ENCODE assay signal across 8 cellular contexts in the genomic region with DNA sequence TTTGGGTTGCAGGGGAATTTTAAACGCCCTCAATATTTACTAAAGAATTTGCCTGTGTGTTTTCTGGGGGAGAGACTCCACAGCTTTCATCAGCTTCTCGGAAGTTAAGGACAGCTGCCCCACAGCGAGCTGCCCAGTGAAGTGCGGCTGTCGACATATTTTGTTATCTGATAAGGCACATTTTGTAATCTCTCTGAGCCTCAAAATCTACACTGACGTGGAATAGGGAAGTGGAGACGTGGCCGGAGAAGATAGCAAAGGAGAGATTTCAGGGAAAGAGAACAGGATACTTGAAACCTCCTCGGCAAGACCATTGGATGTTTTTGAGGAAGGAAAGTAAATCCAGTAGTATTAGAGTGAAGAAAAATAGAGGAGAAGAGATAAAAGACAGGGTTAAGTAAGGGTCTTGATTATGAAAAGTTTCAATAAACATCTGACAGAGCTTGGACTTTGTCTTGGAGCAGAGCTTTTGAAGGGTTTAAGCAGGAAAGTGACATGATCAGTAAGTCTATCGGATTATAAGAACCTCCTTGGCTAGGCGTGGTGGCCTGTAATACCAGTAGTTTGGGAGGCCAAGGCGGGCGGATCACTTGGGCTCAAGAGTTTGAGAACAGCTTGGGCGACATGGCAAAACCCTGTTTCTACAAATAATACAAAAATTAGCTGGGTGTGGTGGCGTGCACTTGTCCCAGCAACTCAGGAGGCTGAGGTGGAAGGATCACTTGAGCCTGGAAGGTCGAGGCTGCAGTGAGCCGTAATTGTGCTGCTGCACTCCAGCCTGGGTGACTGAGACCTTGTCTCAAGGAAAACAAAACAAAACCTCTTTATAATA. TPM values are rescaled to one million over a fixed set of nuclear protein-coding genes. Genes with fewer than 3 reads are reported as not detected.
A peak's percentile ranks its signal among the peaks of the same experiment; 100 is the strongest.
DNase-seq lines count a peak whose midpoint lies in the region; ATAC-seq and TF ChIP-seq lines count a peak whose summit lies in the region.

No MANE protein-coding gene starts in this region.

- peak; percentile 3 for ATAC-seq in HG02571 (IDR thresholded peaks at IDR 0.05; ENCODE audit: unreplicated experiment)

- no peaks in the 10 kb centered on the region for H3K27me3 Mint-ChIP-seq in brain

- H3K36me3 Mint-ChIP-seq in brain = no peaks in the 10 kb centered on the region

- no peak for TF ChIP-seq CTCF in GM12875 (IDR thresholded peaks at IDR 0.05; ENCODE audit: borderline replicate concordance, insufficient read depth, low read depth, low read length)
- no peak for TF ChIP-seq CTCF in brain (conservative IDR thresholded peaks at IDR 0.05)

- H3K4me3 ChIP-seq in GM12875 (ENCODE audit: low read depth, low read length) = peak overlapping the region; percentile 69

- DNase-seq in NCI-H226 (peak; percentile 77), T-helper 9 cell (no peak)
- DNase-seq in stimulated activated CD4-positive, alpha-beta T cell treated with anti-CD3 and anti-CD28 coated beads, Interleukin-4, amount 100 ng/mL, for 4 hours = no peak

- H3K4me1 Mint-ChIP-seq in brain = peaks cover 21% of the 10 kb centered on the region

- peak overlapping the region; percentile 99 for H3K27ac ChIP-seq in layer of hippocampus (ENCODE audit: low read depth, low read length)
- H3K27ac ChIP-seq in temporal lobe (ENCODE audit: low read depth, low read length) = peak overlapping the region; percentile 92

- H3K4me3 Mint-ChIP-seq in brain = peak overlapping the region; percentile 87 to 96 (median 91)

- no peaks in the 10 kb centered on the region for H3K27me3 ChIP-seq in layer of hippocampus (ENCODE audit: control insufficient read depth, insufficient read depth, low read length)

- H3K9me3 Mint-ChIP-seq in brain = peaks cover 0 to 8% (median 0%) of the 10 kb centered on the region in 5 experiments

- H3K27ac Mint-ChIP-seq in brain = peak overlapping the region; percentile 86 to 98 (median 97)

RNA-seq across cellular contexts. Expression of gene POLR3B, which starts 1.1 kb away (rescaled TPM):
- polyA plus RNA-seq in brain (ENCODE audit: insufficient read depth, low read depth, low replicate concordance) = 5.5 TPM
- 17.2 TPM for total RNA-seq in temporal lobe

RNA-seq across cellular contexts. Expression of gene TCP11L2, which starts 56.1 kb away (rescaled TPM):
- 3.6 TPM for polyA plus RNA-seq in brain (ENCODE audit: insufficient read depth, low read depth, low replicate concordance)
- 32.0 TPM for total RNA-seq in temporal lobe
